In the genomic region with DNA sequence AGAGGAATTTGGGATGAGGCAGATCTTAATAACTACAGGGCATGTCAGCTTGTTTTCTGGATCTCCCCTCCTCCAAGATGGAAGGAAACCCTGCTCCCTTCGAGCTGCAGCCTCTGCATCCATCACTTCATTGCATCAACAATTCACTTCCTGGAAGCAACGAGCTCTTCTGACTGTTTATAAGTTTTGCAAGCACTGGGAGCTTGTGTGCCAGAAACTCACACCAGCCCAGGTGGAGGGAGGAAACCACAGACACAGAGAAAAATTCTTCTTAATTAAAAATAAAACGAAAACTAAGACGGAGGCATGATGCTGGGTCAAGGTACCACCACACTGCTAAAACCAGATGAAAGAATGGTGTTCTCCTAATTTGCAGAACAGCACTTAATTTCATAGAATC, we compare ENCODE assay signal across 9 cellular contexts. TPM values are rescaled to one million over a fixed set of nuclear protein-coding genes. Genes with fewer than 3 reads are reported as not detected.
A peak's percentile ranks its signal among the peaks of the same experiment; 100 is the strongest.
DNase-seq lines count a peak whose midpoint lies in the region; ATAC-seq, FAIRE-seq and TF ChIP-seq lines count a peak whose summit lies in the region.
"Had no signal": no experiment of that assay in that cellular context is flagged by ENCODE, and none has a peak within 500 bp of the region (broad histone marks: within the 10 kb centered on the region; RNA-seq: fewer than 3 reads in every experiment).

No MANE protein-coding gene starts in this region.

- H3K9ac ChIP-seq in kidney (ENCODE audit: low read length in 2 of 2) = no peak overlapping the region

- H3K36me3 ChIP-seq in OCI-LY7 (ENCODE audit: insufficient read depth, low read length) = peaks cover 33% of the 10 kb centered on the region
- H3K36me3 ChIP-seq in transverse colon = no peaks in the 10 kb centered on the region
- H3K36me3 ChIP-seq in kidney (ENCODE audit: control insufficient read depth in 1 of 2, insufficient read depth in 2 of 2, low read length in 2 of 2) = no peaks in the 10 kb centered on the region

- no peak for ATAC-seq in HG02610 (IDR thresholded peaks at IDR 0.05; ENCODE audit: unreplicated experiment)

- no peaks in the 10 kb centered on the region for H3K9me3 Mint-ChIP-seq in activated naive CD4-positive, alpha-beta T cell treated with anti-CD3 and anti-CD28 coated beads for 36 hours

- WGBS in transverse colon (ENCODE audit: low coverage in 1 of 2), 2 donors = 7 to 17% methylated on average over 2 to 4 of the region's 4 CpGs

- TF ChIP-seq CTCF in OCI-LY7 (conservative IDR thresholded peaks at IDR 0.05; ENCODE audit: low read length) (no peak), fibroblast of pulmonary artery (IDR thresholded peaks at IDR 0.05; ENCODE audit: low read length, missing control alignments) (no peak), transverse colon (IDR thresholded peaks at IDR 0.05) (no peak), kidney (IDR thresholded peaks at IDR 0.05; ENCODE audit: borderline replicate concordance, extremely low read depth, insufficient read depth) (no peak)

- peaks cover 23% of the 10 kb centered on the region; the same call in 1 of the 2 replicates for H4K20me1 ChIP-seq in OCI-LY7 (ENCODE audit: insufficient read depth, low read length)

- BruUV-seq in OCI-LY7 (replicated peaks; lab: Mats Ljungman, UMichigan) = no TSS peak

- in situ Hi-C loops in transverse colon (cut with MboI; ENCODE audit: low pct_ligation_motif_present in 1 of 4, low pct_unique_long_range_greater_than_20kb in 1 of 4, low sequenced_read_pairs in 3 of 4) = no loop called here

- peak overlapping the region; percentile 92 for H3K4me2 ChIP-seq in OCI-LY7 (ENCODE audit: low read length)

- peak; percentile 48 for DNase-seq in activated naive CD4-positive, alpha-beta T cell treated with anti-CD3 and anti-CD28 coated beads for 36 hours
- DNase-seq in activated naive CD4-positive, alpha-beta T cell treated with anti-CD3 and anti-CD28 coated beads, Interleukin-2, amount 50 U/mL, for 16 hours = no peak
- peak; percentile 83 for DNase-seq in OCI-LY7 (ENCODE audit: low spot score)
- DNase-seq in fibroblast of pulmonary artery (ENCODE audit: low read depth) = peak; percentile 55
- peak; percentile 39 for DNase-seq in transverse colon
- DNase-seq in kidney = no peak
- DNase-seq in RCC 7860 (ENCODE audit: low spot score) = no peak

- no peaks in the 10 kb centered on the region for H3K9me2 ChIP-seq in OCI-LY7 (ENCODE audit: insufficient read depth, low read length)

- H3K27ac Mint-ChIP-seq in activated naive CD4-positive, alpha-beta T cell treated with anti-CD3 and anti-CD28 coated beads for 36 hours = peak overlapping the region; percentile 88

- no peaks in the 10 kb centered on the region for H3K27me3 Mint-ChIP-seq in activated naive CD4-positive, alpha-beta T cell treated with anti-CD3 and anti-CD28 coated beads for 36 hours (ENCODE audit: low read depth)

- H3K27me3 ChIP-seq in transverse colon = no peaks in the 10 kb centered on the region

- TF ChIP-seq EP300 in transverse colon (IDR thresholded peaks at IDR 0.05; ENCODE audit: low read depth) = peak; percentile 17

- H3K36me3 Mint-ChIP-seq in activated naive CD4-positive, alpha-beta T cell treated with anti-CD3 and anti-CD28 coated beads for 36 hours (ENCODE audit: low read depth) = no peaks in the 10 kb centered on the region

- no peak for FAIRE-seq in kidney (lab: Jason Lieb, UNC)
- no peak for FAIRE-seq in RCC 7860 (lab: Jason Lieb, UNC)

- H3K4me3 ChIP-seq in OCI-LY7 (ENCODE audit: low read depth, low read length, poor library complexity, severe bottlenecking) (peak overlapping the region; percentile 98), fibroblast of pulmonary artery (replicated peaks; ENCODE audit: low read depth, low read length) (no peak overlapping the region), transverse colon (no peak overlapping the region), kidney (ENCODE audit: low read length in 2 of 2) (no peak overlapping the region)

- intact Hi-C loops in activated naive CD4-positive, alpha-beta T cell treated with anti-CD3 and anti-CD28 coated beads for 36 hours (cut with micrococcal nuclease) = loop anchor here (10.0 kb wide), 1 partner anchor 1165 kb away; a partner anchor contains a TSS
- intact Hi-C loops in OCI-LY7 (cut with micrococcal nuclease; ENCODE audit: unreplicated experiment) = loop anchor here (1.0 to 10.0 kb wide), 2 partner anchors 8 to 1195 kb away; no protein-coding TSS in a partner anchor
- intact Hi-C loops in transverse colon (cut with DNase I; ENCODE audit: low total_unique reads) = no loop called here
- intact Hi-C loops in kidney (cut with DNase I) = no loop called here

- H3K27ac ChIP-seq in OCI-LY7 (ENCODE audit: low read depth, low read length, poor library complexity, severe bottlenecking) = peak overlapping the region; percentile 97
- peak overlapping the region; percentile 94 to 99 (median 96) for H3K27ac ChIP-seq in transverse colon
- no peak overlapping the region for H3K27ac ChIP-seq in kidney (ENCODE audit: low read depth in 2 of 2, low read length in 2 of 2)
- H3K27ac ChIP-seq: HL-60 had no signal

- peaks cover 78% of the 10 kb centered on the region for H3K4me1 Mint-ChIP-seq in activated naive CD4-positive, alpha-beta T cell treated with anti-CD3 and anti-CD28 coated beads for 36 hours (ENCODE audit: low read depth)

- peaks cover 2% of the 10 kb centered on the region; the same call in 1 of the 2 replicates for H3K9me3 ChIP-seq in OCI-LY7 (ENCODE audit: low read length)
- no peaks in the 10 kb centered on the region for H3K9me3 ChIP-seq in transverse colon
- H3K9me3 ChIP-seq in kidney (ENCODE audit: control insufficient read depth in 1 of 2, low read length in 2 of 2) = no peaks in the 10 kb centered on the region

- POLR2A ChIA-PET in OCI-LY7 (lab: Charles Lee) = interaction anchor here (0.7 to 9.0 kb wide), 13 partner anchors 9 to 558 kb away, joined by 3 to 100 read pairs (median 6); a partner anchor contains a TSS

- no peak overlapping the region for H2AFZ ChIP-seq in OCI-LY7 (ENCODE audit: low read length)

- CTCF ChIA-PET in activated naive CD4-positive, alpha-beta T cell treated with anti-CD3 and anti-CD28 coated beads for 36 hours (lab: Charles Lee) = interaction anchor here (0.6 to 1.3 kb wide), 4 partner anchors 10 to 89 kb away, joined by 3 to 4 read pairs (median 3); no protein-coding TSS in a partner anchor
- CTCF ChIA-PET in OCI-LY7 (lab: Charles Lee; ENCODE audit: unreplicated experiment) = interaction anchor here (1.2 to 2.3 kb wide), 2 partner anchors 17 to 82 kb away, joined by 5 to 7 read pairs; no protein-coding TSS in a partner anchor

- H3K4me3 Mint-ChIP-seq in activated naive CD4-positive, alpha-beta T cell treated with anti-CD3 and anti-CD28 coated beads for 36 hours = peak overlapping the region; percentile 40

- H3K79me2 ChIP-seq in OCI-LY7 (ENCODE audit: insufficient read depth, low read depth, low read length) = peaks cover 100% of the 10 kb centered on the region

- H3K4me1 ChIP-seq in OCI-LY7 (ENCODE audit: insufficient read depth, low read length, poor library complexity, severe bottlenecking) (peaks cover 99% of the 10 kb centered on the region), transverse colon (peaks cover 47 to 97% (median 78%) of the 10 kb centered on the region in 4 donors), kidney (ENCODE audit: control insufficient read depth in 1 of 2, insufficient read depth in 1 of 2, low read depth in 1 of 2, low read length in 2 of 2) (peaks cover 0 to 3% of the 10 kb centered on the region in 2 donors)

- no peak for TF ChIP-seq POLR2A in transverse colon (IDR thresholded peaks at IDR 0.05)

RNA-seq across cellular contexts. Expression of a gene that starts 10.6 kb away (rescaled TPM):
- 10 to 100 TPM; 18.3 to 19.0 TPM for total RNA-seq in activated naive CD4-positive, alpha-beta T cell treated with anti-CD3 and anti-CD28 coated beads for 36 hours
- total RNA-seq in OCI-LY7 (2014; rRNA removed; shearing (Covaris generic)) = 74.5 and 115 TPM in 2 replicates
- total RNA-seq in OCI-LY7 (2022) = 84.2 and 113 TPM in 2 replicates
- total RNA-seq in transverse colon = 10 to 100 TPM; 67.2 to 87.6 (median 79.3) TPM
- total RNA-seq in kidney = 20.6 TPM
- 8.2 TPM for polyA plus RNA-seq in kidney (ENCODE audit: insufficient read depth, low read depth, low replicate concordance)

Comparison
In these comparisons a context has a peak if more than half of its experiments do, and no peak if none do; other contexts are left out.
1. DNase-seq: peak in activated naive CD4-positive, alpha-beta T cell treated with anti-CD3 and anti-CD28 coated beads for 36 hours (single experiment), OCI-LY7 (single experiment), fibroblast of pulmonary artery (single experiment) and transverse colon (single experiment); none in activated naive CD4-positive, alpha-beta T cell treated with anti-CD3 and anti-CD28 coated beads, Interleukin-2, amount 50 U/mL, for 16 hours (single experiment), kidney (single experiment) and RCC 7860 (single experiment).
2. H3K27ac ChIP-seq: peak in OCI-LY7 (single experiment) and transverse colon (4 of 4); none in kidney (0 of 2).
3. intact Hi-C loops: an anchor here in activated naive CD4-positive, alpha-beta T cell treated with anti-CD3 and anti-CD28 coated beads for 36 hours (10.0 kb wide) and OCI-LY7 (1.0 to 10.0 kb wide); none called in transverse colon and kidney.